Comparison of ENCODE assay signal across 11 cellular contexts in the genomic region with DNA sequence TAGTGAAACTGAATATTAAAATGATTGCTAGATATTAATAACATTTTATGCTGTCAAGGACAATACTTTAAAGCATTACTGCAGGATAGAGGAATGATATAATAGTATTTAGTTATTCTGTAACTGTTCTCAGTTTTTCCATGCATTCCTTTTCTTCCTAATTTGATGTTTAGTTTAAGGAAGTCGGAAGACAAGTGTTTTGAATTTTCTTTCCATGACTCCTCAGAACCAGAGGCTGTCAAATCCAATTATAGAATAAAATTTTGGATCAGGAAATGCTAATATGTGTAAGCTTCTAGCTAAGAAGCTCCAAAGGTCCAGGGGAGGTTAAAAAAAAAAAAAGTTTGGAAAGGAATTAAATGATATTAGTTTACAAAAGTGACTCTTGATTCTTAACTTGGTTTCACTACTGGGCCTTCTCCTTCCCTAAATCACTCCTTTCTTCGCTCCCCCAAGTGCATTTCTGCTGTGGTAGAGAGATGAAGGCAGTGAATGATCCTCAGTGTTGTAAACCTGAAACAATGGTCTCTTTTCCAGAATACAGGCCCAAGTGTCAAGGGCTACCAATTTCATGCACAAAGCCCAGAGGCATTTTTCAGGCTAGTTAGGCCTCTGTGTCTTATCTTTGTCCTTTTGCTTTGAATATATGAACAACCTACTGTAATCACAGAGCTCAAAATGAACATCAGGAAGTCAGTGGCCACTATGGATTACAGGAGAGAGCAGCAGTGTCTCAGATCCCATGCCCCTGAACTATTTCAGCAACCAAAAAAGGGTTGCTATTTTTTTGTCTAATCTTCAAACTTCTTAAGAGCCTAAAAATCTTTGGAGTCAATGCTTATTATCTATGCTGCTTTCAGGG. TPM values are rescaled to one million over a fixed set of nuclear protein-coding genes. Genes with fewer than 3 reads are reported as not detected.
DNase-seq lines count a peak whose midpoint lies in the region; ATAC-seq lines count a peak whose summit lies in the region.
"Had no signal": no experiment of that assay in that cellular context is flagged by ENCODE, and none has a peak within 500 bp of the region (broad histone marks: within the 10 kb centered on the region; RNA-seq: fewer than 3 reads in every experiment).

No MANE protein-coding gene starts in this region.

- ATAC-seq in naive thymus-derived CD8-positive, alpha-beta T cell, result no peak
- ATAC-seq in GM19324 (IDR thresholded peaks at IDR 0.05; ENCODE audit: low FRiP score, unreplicated experiment), result no peak
- ATAC-seq in HG03442 (IDR thresholded peaks at IDR 0.05; ENCODE audit: unreplicated experiment), result no peak
- ATAC-seq: right cardiac atrium had no signal

- POLR2A ChIA-PET in naive thymus-derived CD8-positive, alpha-beta T cell (lab: Charles Lee), result interaction anchor here (1.0 kb wide), 1 partner anchor 16 kb away, joined by 3 read pairs; a partner anchor contains a TSS

- peak overlapping the region in 3 of 4 donors; percentile 11 to 40 (median 20) for H3K4me3 Mint-ChIP-seq in IgD-negative memory B cell
- peak overlapping the region in 8 of 10 donors; percentile 11 to 63 (median 49) for H3K4me3 Mint-ChIP-seq in naive thymus-derived CD8-positive, alpha-beta T cell

- H3K27ac Mint-ChIP-seq in IgD-negative memory B cell, result peak overlapping the region in 1 of 3 donors; percentile 72
- peak overlapping the region in 9 of 10 donors; percentile 28 to 83 (median 60) for H3K27ac Mint-ChIP-seq in naive thymus-derived CD8-positive, alpha-beta T cell

- no peaks in the 10 kb centered on the region for H3K9me3 Mint-ChIP-seq in IgD-negative memory B cell
- no peaks in the 10 kb centered on the region for H3K9me3 Mint-ChIP-seq in naive thymus-derived CD8-positive, alpha-beta T cell

- H3K27me3 Mint-ChIP-seq in IgD-negative memory B cell, result no peaks in the 10 kb centered on the region
- no peaks in the 10 kb centered on the region for H3K27me3 Mint-ChIP-seq in naive thymus-derived CD8-positive, alpha-beta T cell

- H3K4me1 Mint-ChIP-seq in IgD-negative memory B cell, result peaks cover 33 to 54% (median 34%) of the 10 kb centered on the region in 3 donors
- H3K4me1 Mint-ChIP-seq in naive thymus-derived CD8-positive, alpha-beta T cell, result peaks cover 31 to 77% (median 65%) of the 10 kb centered on the region in 4 donors

- H3K36me3 Mint-ChIP-seq in IgD-negative memory B cell, result peaks cover 3% of the 10 kb centered on the region
- H3K36me3 Mint-ChIP-seq in naive thymus-derived CD8-positive, alpha-beta T cell, result peaks cover 0 to 24% (median 5%) of the 10 kb centered on the region in 3 donors

- intact Hi-C loops in posterior cingulate gyrus (cut with DNase I), result no loop called here

- peak; percentile 25 for DNase-seq in AG08395 (ENCODE audit: low spot score)
- peak; percentile 72 for DNase-seq in dedifferentiated amniotic fluid mesenchymal stem cell (ENCODE audit: extremely low spot score)
- no peak for DNase-seq in naive thymus-derived CD8-positive, alpha-beta T cell
- no peak for DNase-seq in posterior cingulate gyrus
- DNase-seq in NCI-H2171 treated with DMSO at 0.1 percent for 48 hours (lab: John Stamatoyannopoulos, UW), result no peak
- DNase-seq: NCI-H2029, right cardiac atrium had no signal

RNA-seq across cellular contexts. Expression of a gene that starts 6.2 kb away (rescaled TPM):
- polyA plus RNA-seq in IgD-negative memory B cell, result 19.6 TPM
- 10 to 100 TPM; 59.3 to 62.0 TPM for total RNA-seq in naive thymus-derived CD8-positive, alpha-beta T cell
- 10 to 100 TPM; 24.6 to 28.0 (median 27.5) TPM for polyA plus RNA-seq in naive thymus-derived CD8-positive, alpha-beta T cell

RNA-seq across cellular contexts. Expression of a gene that starts 15.5 kb away (rescaled TPM):
- 0.23 TPM for polyA plus RNA-seq in IgD-negative memory B cell
- 1 to 10 TPM; 2.4 to 2.7 TPM for total RNA-seq in naive thymus-derived CD8-positive, alpha-beta T cell
- 1 to 10 TPM in 1 of 3 donors, under 1 TPM in 2; 0.22 to 1.2 (median 0.61) TPM for polyA plus RNA-seq in naive thymus-derived CD8-positive, alpha-beta T cell
- total RNA-seq: G401 had no signal

Comparison
In these comparisons a context has a peak if more than half of its experiments do, and no peak if none do; other contexts are left out.
1. DNase-seq: peak in AG08395 (single experiment) and dedifferentiated amniotic fluid mesenchymal stem cell (single experiment); none in naive thymus-derived CD8-positive, alpha-beta T cell (0 of 10), posterior cingulate gyrus (0 of 10) and NCI-H2171 treated with DMSO at 0.1 percent for 48 hours (single experiment).